ENCODE assay signal across 1 cellular context in genomic region chr1:65254320-65255087, GRCh38.
TF ChIP-seq lines count a peak whose summit lies in the region.

No MANE protein-coding gene starts in this region.

TF ChIP-seq in K562, 482 proteins besides CTCF, POLR2A, EP300 and RAD21 (continued from another document and continues in another):
- TF ChIP-seq, protein P1, sequence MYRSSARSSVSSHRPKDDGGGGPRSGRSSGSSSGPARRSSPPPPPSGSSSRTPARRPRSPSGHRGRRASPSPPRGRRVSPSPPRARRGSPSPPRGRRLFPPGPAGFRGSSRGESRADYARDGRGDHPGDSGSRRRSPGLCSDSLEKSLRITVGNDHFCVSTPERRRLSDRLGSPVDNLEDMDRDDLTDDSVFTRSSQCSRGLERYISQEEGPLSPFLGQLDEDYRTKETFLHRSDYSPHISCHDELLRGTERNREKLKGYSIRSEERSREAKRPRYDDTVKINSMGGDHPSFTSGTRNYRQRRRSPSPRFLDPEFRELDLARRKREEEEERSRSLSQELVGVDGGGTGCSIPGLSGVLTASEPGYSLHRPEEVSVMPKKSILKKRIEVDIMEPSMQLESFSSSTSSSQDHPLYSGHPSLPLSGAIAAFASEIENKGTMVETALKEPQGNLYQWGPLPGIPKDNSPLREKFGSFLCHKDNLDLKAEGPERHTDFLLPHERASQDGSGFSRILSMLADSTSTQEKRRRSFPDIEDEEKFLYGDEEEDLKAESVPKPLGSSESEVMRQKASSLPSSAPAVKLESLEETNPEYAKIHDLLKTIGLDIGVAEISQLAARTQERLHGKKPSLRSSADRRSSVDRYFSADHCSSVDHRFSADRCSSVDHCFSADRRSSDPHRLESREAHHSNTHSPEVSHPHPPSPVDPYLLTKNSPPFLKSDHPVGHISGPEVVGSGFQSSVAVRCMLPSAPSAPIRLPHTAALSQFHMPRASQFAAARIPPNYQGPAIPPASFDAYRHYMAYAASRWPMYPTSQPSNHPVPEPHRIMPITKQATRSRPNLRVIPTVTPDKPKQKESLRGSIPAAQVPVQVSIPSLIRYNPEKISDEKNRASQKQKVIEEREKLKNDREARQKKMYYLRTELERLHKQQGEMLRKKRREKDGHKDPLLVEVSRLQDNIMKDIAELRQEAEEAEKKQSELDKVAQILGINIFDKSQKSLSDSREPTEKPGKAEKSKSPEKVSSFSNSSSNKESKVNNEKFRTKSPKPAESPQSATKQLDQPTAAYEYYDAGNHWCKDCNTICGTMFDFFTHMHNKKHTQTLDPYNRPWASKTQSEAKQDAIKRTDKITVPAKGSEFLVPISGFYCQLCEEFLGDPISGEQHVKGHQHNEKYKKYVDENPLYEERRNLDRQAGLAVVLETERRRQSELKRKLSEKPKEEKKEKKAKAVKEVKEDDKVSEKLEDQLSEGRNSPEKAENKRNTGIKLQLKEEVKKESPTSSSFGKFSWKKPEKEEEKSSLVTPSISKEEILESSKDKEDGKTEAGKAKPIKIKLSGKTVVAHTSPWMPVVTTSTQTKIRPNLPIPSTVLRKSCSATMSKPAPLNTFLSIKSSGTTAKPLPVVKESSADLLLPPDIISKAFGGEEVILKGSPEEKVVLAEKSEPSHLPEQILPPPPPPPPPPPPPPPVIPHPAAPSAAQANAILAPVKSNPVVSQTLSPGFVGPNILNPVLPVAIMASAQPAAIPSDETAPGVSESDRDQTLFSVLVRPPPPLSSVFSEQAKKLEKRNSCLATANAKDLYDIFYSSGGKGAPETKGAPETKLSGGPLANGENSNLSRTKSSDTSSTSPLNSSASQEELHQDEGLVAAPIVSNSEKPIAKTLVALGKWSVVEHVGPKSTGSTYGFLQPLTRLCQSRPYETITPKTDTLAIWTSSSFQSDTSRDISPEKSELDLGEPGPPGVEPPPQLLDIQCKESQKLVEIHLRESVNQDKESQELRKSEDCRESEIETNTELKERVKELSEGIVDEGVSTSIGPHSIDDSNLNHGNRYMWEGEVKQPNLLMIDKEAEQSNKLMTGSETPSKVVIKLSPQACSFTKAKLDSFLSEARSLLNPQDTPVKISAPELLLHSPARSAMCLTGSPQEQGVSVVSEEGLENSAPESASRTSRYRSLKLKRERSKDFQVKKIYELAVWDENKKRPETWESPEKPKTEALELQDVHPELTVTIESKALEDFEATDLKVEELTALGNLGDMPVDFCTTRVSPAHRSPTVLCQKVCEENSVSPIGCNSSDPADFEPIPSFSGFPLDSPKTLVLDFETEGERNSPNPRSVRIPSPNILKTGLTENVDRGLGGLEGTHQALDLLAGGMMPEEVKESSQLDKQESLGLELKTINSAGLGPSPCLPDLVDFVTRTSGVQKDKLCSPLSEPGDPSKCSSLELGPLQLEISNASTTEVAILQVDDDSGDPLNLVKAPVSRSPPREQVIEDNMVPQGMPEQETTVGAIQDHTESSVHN (IDR thresholded peaks at IDR 0.05; ENCODE audit: borderline replicate concordance in 1 of 2, low read depth in 1 of 2) = no peak
- TF ChIP-seq ZNF77 (CRISPR knock-in tag; IDR thresholded peaks at IDR 0.05) = no peak
- TF ChIP-seq STAT5A (IDR thresholded peaks at IDR 0.05; ENCODE audit: borderline replicate concordance, low read length) = no peak
- TF ChIP-seq ZFP91 (CRISPR knock-in tag; IDR thresholded peaks at IDR 0.05) = no peak
- no peak for TF ChIP-seq CBX3 (IDR thresholded peaks at IDR 0.05; ENCODE audit: borderline replicate concordance in 1 of 2, low read length in 2 of 2)
- TF ChIP-seq ESRRA (IDR thresholded peaks at IDR 0.05; ENCODE audit: borderline replicate concordance, low read depth) = no peak
- TF ChIP-seq FOSL1 (tag; conservative IDR thresholded peaks at IDR 0.05) = no peak; the same call in 1 of the 2 replicates
- no peak for TF ChIP-seq TGIF2 (CRISPR knock-in tag; IDR thresholded peaks at IDR 0.05)
- no peak for TF ChIP-seq HDAC6 (IDR thresholded peaks at IDR 0.05; ENCODE audit: low read depth, low read length)
- TF ChIP-seq ZNF408 (CRISPR knock-in tag; IDR thresholded peaks at IDR 0.05; ENCODE audit: low read depth) = no peak
- TF ChIP-seq CEBPZ (IDR thresholded peaks at IDR 0.05; ENCODE audit: borderline replicate concordance, low read depth, low read length) = no peak
- TF ChIP-seq FOXA3 (CRISPR knock-in tag; conservative IDR thresholded peaks at IDR 0.05 in 1 of 2, IDR thresholded peaks at IDR 0.05 in 1 of 2) = no peak; a peak in 1 of 4 replicates
- TF ChIP-seq SMARCB1 (IDR thresholded peaks at IDR 0.05; ENCODE audit: insufficient read length, low read depth) = no peak
- TF ChIP-seq PTTG1 (tag; IDR thresholded peaks at IDR 0.05; ENCODE audit: low read depth) = no peak
- TF ChIP-seq HNRNPLL (IDR thresholded peaks at IDR 0.05; ENCODE audit: low read depth, low read length, poor library complexity, severe bottlenecking) = no peak
- TF ChIP-seq ETS1 (conservative IDR thresholded peaks at IDR 0.05; ENCODE audit: control insufficient read depth, low read depth, low read length) = no peak; the same call in 1 of the 2 replicates
- peak; percentile 95 for TF ChIP-seq CXXC5 (CRISPR knock-in tag; IDR thresholded peaks at IDR 0.05)
- TF ChIP-seq, protein P2, sequence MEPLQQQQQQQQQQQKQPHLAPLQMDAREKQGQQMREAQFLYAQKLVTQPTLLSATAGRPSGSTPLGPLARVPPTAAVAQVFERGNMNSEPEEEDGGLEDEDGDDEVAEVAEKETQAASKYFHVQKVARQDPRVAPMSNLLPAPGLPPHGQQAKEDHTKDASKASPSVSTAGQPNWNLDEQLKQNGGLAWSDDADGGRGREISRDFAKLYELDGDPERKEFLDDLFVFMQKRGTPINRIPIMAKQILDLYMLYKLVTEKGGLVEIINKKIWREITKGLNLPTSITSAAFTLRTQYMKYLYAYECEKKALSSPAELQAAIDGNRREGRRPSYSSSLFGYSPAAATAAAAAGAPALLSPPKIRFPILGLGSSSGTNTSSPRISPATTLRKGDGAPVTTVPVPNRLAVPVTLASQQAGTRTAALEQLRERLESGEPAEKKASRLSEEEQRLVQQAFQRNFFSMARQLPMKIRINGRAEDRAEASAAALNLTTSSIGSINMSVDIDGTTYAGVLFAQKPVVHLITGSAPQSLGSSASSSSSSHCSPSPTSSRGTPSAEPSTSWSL (CRISPR knock-in tag; IDR thresholded peaks at IDR 0.05; ENCODE audit: borderline replicate concordance) = no peak
- TF ChIP-seq MECOM (CRISPR knock-in tag; IDR thresholded peaks at IDR 0.05) = 0 out of 2 replicates have a peak, but pooled peaks have one; percentile 13
- peak; percentile 5; the same call in 1 of the 2 replicates for TF ChIP-seq JUND (IDR thresholded peaks at IDR 0.05; ENCODE audit: borderline replicate concordance, low read depth, low read length)
- TF ChIP-seq JUND (tag; IDR thresholded peaks at IDR 0.05; ENCODE audit: borderline replicate concordance, low read depth, low read length) = no peak
- no peak for TF ChIP-seq GTF2F1 (IDR thresholded peaks at IDR 0.05; ENCODE audit: low read depth, low read length)
- no peak for TF ChIP-seq TAF7 (tag; IDR thresholded peaks at IDR 0.05)
- no peak for TF ChIP-seq DNMT1 (IDR thresholded peaks at IDR 0.05)
- TF ChIP-seq, protein P3, sequence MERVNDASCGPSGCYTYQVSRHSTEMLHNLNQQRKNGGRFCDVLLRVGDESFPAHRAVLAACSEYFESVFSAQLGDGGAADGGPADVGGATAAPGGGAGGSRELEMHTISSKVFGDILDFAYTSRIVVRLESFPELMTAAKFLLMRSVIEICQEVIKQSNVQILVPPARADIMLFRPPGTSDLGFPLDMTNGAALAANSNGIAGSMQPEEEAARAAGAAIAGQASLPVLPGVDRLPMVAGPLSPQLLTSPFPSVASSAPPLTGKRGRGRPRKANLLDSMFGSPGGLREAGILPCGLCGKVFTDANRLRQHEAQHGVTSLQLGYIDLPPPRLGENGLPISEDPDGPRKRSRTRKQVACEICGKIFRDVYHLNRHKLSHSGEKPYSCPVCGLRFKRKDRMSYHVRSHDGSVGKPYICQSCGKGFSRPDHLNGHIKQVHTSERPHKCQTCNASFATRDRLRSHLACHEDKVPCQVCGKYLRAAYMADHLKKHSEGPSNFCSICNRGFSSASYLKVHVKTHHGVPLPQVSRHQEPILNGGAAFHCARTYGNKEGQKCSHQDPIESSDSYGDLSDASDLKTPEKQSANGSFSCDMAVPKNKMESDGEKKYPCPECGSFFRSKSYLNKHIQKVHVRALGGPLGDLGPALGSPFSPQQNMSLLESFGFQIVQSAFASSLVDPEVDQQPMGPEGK (CRISPR knock-in tag; IDR thresholded peaks at IDR 0.05; ENCODE audit: borderline replicate concordance) = no peak
- TF ChIP-seq XRCC4 (IDR thresholded peaks at IDR 0.05; ENCODE audit: extremely low read depth, insufficient read depth, insufficient read length) = no peak
- TF ChIP-seq ZNF561 (CRISPR knock-in tag; conservative IDR thresholded peaks at IDR 0.05) = no peak
- no peak for TF ChIP-seq AFF1 (IDR thresholded peaks at IDR 0.05; ENCODE audit: low read depth in 1 of 2, partially characterized antibody in 2 of 2)
- no peak for TF ChIP-seq STAT5B (CRISPR knock-in tag; IDR thresholded peaks at IDR 0.05)
- TF ChIP-seq ZFX (CRISPR knock-in tag; IDR thresholded peaks at IDR 0.05) = peak; percentile 71
- TF ChIP-seq ZBED1 (IDR thresholded peaks at IDR 0.05) = no peak
- no peak for TF ChIP-seq ZNF277 (CRISPR knock-in tag; IDR thresholded peaks at IDR 0.05; ENCODE audit: borderline replicate concordance)
- no peak for TF ChIP-seq KAT2B (IDR thresholded peaks at IDR 0.05; ENCODE audit: low read depth, low read length)
